In the genomic region with DNA sequence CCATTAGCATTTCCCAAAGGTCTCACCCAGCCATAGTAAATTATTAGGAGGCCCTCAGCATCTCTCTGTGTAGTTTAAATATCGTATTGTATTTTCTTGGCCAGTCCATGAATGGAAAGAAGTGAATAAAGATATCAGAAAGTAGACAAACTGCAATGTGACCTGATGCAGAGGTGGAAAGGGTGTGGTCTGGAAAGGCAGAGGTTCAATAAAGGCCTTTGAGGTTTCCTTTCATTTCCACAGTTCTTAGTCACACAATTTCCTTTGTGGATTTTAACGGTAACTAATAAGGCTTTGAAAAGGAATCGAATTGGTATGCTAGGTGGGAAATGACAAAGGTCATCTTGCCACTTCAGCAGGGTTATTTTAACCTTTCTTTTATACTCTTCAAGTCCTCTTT, we compare ENCODE assay signal across 14 cellular contexts. TPM values are rescaled to one million over a fixed set of nuclear protein-coding genes. Genes with fewer than 3 reads are reported as not detected.
DNase-seq lines count a peak whose midpoint lies in the region; ATAC-seq and TF ChIP-seq lines count a peak whose summit lies in the region.
"Had no signal": no experiment of that assay in that cellular context is flagged by ENCODE, and none has a peak within 500 bp of the region (broad histone marks: within the 10 kb centered on the region; RNA-seq: fewer than 3 reads in every experiment).

No MANE protein-coding gene starts in this region.

- H3K27ac ChIP-seq in ovary: no peak overlapping the region
- H3K27ac ChIP-seq: RWPE1, upper lobe of right lung had no signal

- 88 to 93% (median 91%) methylated on average over 3 of the region's 3 CpGs for WGBS in ovary, 3 donors

- no peak for TF ChIP-seq EP300 in ovary (IDR thresholded peaks at IDR 0.05)

- peaks cover 77% of the 10 kb centered on the region for H3K4me1 Mint-ChIP-seq in activated T-cell treated with anti-CD3 and anti-CD28 coated beads, Interleukin-2, amount 50 U/mL, for 72 hours (ENCODE audit: low read depth)
- peaks cover 58% of the 10 kb centered on the region for H3K4me1 Mint-ChIP-seq in T-helper 2 cell treated with Interferon-gamma antibody and Interleukin-4, amounts not matched to agents 5 μg/mL and 100 μg/mL, for 36 hours (ENCODE audit: low read depth)
- H3K4me1 Mint-ChIP-seq in immature natural killer cell: peaks cover 39 to 83% of the 10 kb centered on the region in 2 donors
- H3K4me1 Mint-ChIP-seq in stimulated activated naive CD8-positive, alpha-beta T cell treated with anti-CD3 and anti-CD28 coated beads, Interleukin-15, amount 100 ng/mL, for 72 hours: peaks cover 76% of the 10 kb centered on the region

- no peak for DNase-seq in activated T-cell treated with anti-CD3 and anti-CD28 coated beads, Interleukin-2, amount 50 U/mL, for 72 hours
- DNase-seq in activated T-cell treated with anti-CD3 and anti-CD28 coated beads for 4 hours (no peak), immature natural killer cell (no peak), ovary (no peak), superior temporal gyrus (ENCODE audit: extremely low spot score) (no peak)
- DNase-seq in T-helper 2 cell treated with Interferon-gamma antibody and Interleukin-4, amounts not matched to agents 5 μg/mL and 100 μg/mL, for 36 hours (ENCODE audit: low spot score): no peak
- DNase-seq in stimulated activated naive CD8-positive, alpha-beta T cell treated with anti-CD3 and anti-CD28 coated beads, Interleukin-15, amount 100 ng/mL, for 72 hours: no peak
- DNase-seq: DND-41, endodermal cell, islet precursor cell, NCI-H524, upper lobe of right lung had no signal

- H3K27me3 ChIP-seq in ovary: no peaks in the 10 kb centered on the region
- H3K27me3 ChIP-seq: upper lobe of right lung had no signal

- no peak for TF ChIP-seq POLR2A in ovary (IDR thresholded peaks at IDR 0.05)

- H3K9me3 Mint-ChIP-seq in activated T-cell treated with anti-CD3 and anti-CD28 coated beads, Interleukin-2, amount 50 U/mL, for 72 hours: no peaks in the 10 kb centered on the region
- no peaks in the 10 kb centered on the region for H3K9me3 Mint-ChIP-seq in T-helper 2 cell treated with Interferon-gamma antibody and Interleukin-4, amounts not matched to agents 5 μg/mL and 100 μg/mL, for 36 hours
- no peaks in the 10 kb centered on the region for H3K9me3 Mint-ChIP-seq in immature natural killer cell
- H3K9me3 Mint-ChIP-seq in stimulated activated naive CD8-positive, alpha-beta T cell treated with anti-CD3 and anti-CD28 coated beads, Interleukin-15, amount 100 ng/mL, for 72 hours: no peaks in the 10 kb centered on the region
- H3K9me3 Mint-ChIP-seq: endodermal cell had no signal

- peak; percentile 62 for ATAC-seq in activated T-cell treated with anti-CD3 and anti-CD28 coated beads, Interleukin-2, amount 50 U/mL, for 72 hours (replicated peaks in 1 of 2)
- ATAC-seq in stimulated activated naive CD8-positive, alpha-beta T cell treated with anti-CD3 and anti-CD28 coated beads, Interleukin-15, amount 100 ng/mL, for 72 hours: peak; percentile 84
- ATAC-seq in HG03045 (IDR thresholded peaks at IDR 0.05; ENCODE audit: unreplicated experiment): no peak
- ATAC-seq: upper lobe of right lung had no signal

- H3K4me3 Mint-ChIP-seq in activated T-cell treated with anti-CD3 and anti-CD28 coated beads, Interleukin-2, amount 50 U/mL, for 72 hours: peak overlapping the region; percentile 60 to 79
- H3K4me3 Mint-ChIP-seq in T-helper 2 cell treated with Interferon-gamma antibody and Interleukin-4, amounts not matched to agents 5 μg/mL and 100 μg/mL, for 36 hours: peak overlapping the region; percentile 75
- peak overlapping the region; percentile 7 to 46 (median 31) for H3K4me3 Mint-ChIP-seq in immature natural killer cell
- H3K4me3 Mint-ChIP-seq in stimulated activated naive CD8-positive, alpha-beta T cell treated with anti-CD3 and anti-CD28 coated beads, Interleukin-15, amount 100 ng/mL, for 72 hours: peak overlapping the region; percentile 70 to 74
- H3K4me3 Mint-ChIP-seq: endodermal cell had no signal

- no peaks in the 10 kb centered on the region for H3K36me3 ChIP-seq in ovary

- intact Hi-C loops in ovary (cut with DNase I): no loop called here

- no peak for TF ChIP-seq CTCF in ovary (IDR thresholded peaks at IDR 0.05)

- H3K27me3 Mint-ChIP-seq in activated T-cell treated with anti-CD3 and anti-CD28 coated beads, Interleukin-2, amount 50 U/mL, for 72 hours (ENCODE audit: low read depth): no peaks in the 10 kb centered on the region
- H3K27me3 Mint-ChIP-seq in T-helper 2 cell treated with Interferon-gamma antibody and Interleukin-4, amounts not matched to agents 5 μg/mL and 100 μg/mL, for 36 hours (ENCODE audit: low read depth): no peaks in the 10 kb centered on the region
- peaks cover 0 to 4% (median 0%) of the 10 kb centered on the region in 3 donors for H3K27me3 Mint-ChIP-seq in immature natural killer cell (ENCODE audit: low read depth in 3 of 3)
- no peaks in the 10 kb centered on the region for H3K27me3 Mint-ChIP-seq in stimulated activated naive CD8-positive, alpha-beta T cell treated with anti-CD3 and anti-CD28 coated beads, Interleukin-15, amount 100 ng/mL, for 72 hours

- peak overlapping the region; percentile 91 for H3K27ac Mint-ChIP-seq in activated T-cell treated with anti-CD3 and anti-CD28 coated beads, Interleukin-2, amount 50 U/mL, for 72 hours
- H3K27ac Mint-ChIP-seq in T-helper 2 cell treated with Interferon-gamma antibody and Interleukin-4, amounts not matched to agents 5 μg/mL and 100 μg/mL, for 36 hours: peak overlapping the region; percentile 88
- peak overlapping the region; percentile 49 to 86 (median 56) for H3K27ac Mint-ChIP-seq in immature natural killer cell
- H3K27ac Mint-ChIP-seq in stimulated activated naive CD8-positive, alpha-beta T cell treated with anti-CD3 and anti-CD28 coated beads, Interleukin-15, amount 100 ng/mL, for 72 hours: peak overlapping the region; percentile 82 to 93
- H3K27ac Mint-ChIP-seq: endodermal cell had no signal

- no peaks in the 10 kb centered on the region for H3K9me3 ChIP-seq in ovary
- H3K9me3 ChIP-seq: upper lobe of right lung had no signal

- H3K36me3 Mint-ChIP-seq in activated T-cell treated with anti-CD3 and anti-CD28 coated beads, Interleukin-2, amount 50 U/mL, for 72 hours (ENCODE audit: insufficient read depth in 2 of 2): peaks cover 4 to 21% of the 10 kb centered on the region in 2 donors
- peaks cover 62% of the 10 kb centered on the region for H3K36me3 Mint-ChIP-seq in T-helper 2 cell treated with Interferon-gamma antibody and Interleukin-4, amounts not matched to agents 5 μg/mL and 100 μg/mL, for 36 hours (ENCODE audit: low read depth)
- H3K36me3 Mint-ChIP-seq in immature natural killer cell: peaks cover 3 to 17% (median 5%) of the 10 kb centered on the region in 3 donors

- no peak overlapping the region for H3K4me3 ChIP-seq in ovary
- H3K4me3 ChIP-seq: upper lobe of right lung had no signal

- H3K4me1 ChIP-seq in ovary (ENCODE audit: insufficient read depth): peaks cover 2% of the 10 kb centered on the region

RNA-seq across cellular contexts. Expression of a gene that starts 20.1 kb away (rescaled TPM):
- total RNA-seq in activated T-cell treated with anti-CD3 and anti-CD28 coated beads, Interleukin-2, amount 50 U/mL, for 72 hours: 100 to 1,000 TPM; 198 to 237 TPM
- 100 to 1,000 TPM in 2 of 3 donors, 10 to 100 TPM in 1; 93.7 to 252 (median 131) TPM for polyA plus RNA-seq in immature natural killer cell
- 10 to 100 TPM in 6 of 7 donors, 1 to 10 TPM in 1; 9.7 to 42.6 (median 24.4) TPM for total RNA-seq in ovary
- polyA plus RNA-seq in ovary: 10 to 100 TPM; 13.3 to 34.7 TPM

Comparison
In these comparisons a context has a peak if more than half of its experiments do, and no peak if none do; other contexts are left out.
1. RNA of a gene that starts 20.1 kb away (total RNA-seq): 198 to 237 TPM in activated T-cell treated with anti-CD3 and anti-CD28 coated beads, Interleukin-2, amount 50 U/mL, for 72 hours; 9.7 to 42.6 TPM in ovary; every median in the first group is over 4 times any median in the second.
2. Peak in every context shown above with its lines, with median percentiles within 50 percentile points of each other: H3K27ac Mint-ChIP-seq and H3K4me3 Mint-ChIP-seq.